In genomic region chr5:149886060-149886459, GRCh38 we compare ENCODE assay signal across 23 cellular contexts. TPM values are rescaled to one million over a fixed set of nuclear protein-coding genes. Genes with fewer than 3 reads are reported as not detected.
DNase-seq lines count a peak whose midpoint lies in the region; ATAC-seq and TF ChIP-seq lines count a peak whose summit lies in the region.
"Had no signal": no experiment of that assay in that cellular context is flagged by ENCODE, and none has a peak within 500 bp of the region (broad histone marks: within the 10 kb centered on the region; RNA-seq: fewer than 3 reads in every experiment).

No MANE protein-coding gene starts in this region.

- H2AFZ ChIP-seq in hepatocyte: no peak overlapping the region

- H3K27ac ChIP-seq in brain microvascular endothelial cell: no peak overlapping the region
- peak overlapping the region; percentile 82 for H3K27ac ChIP-seq in hepatocyte
- H3K27ac ChIP-seq: BLaER1 treated with 17β-estradiol and CSF1 and Interleukin-3, amounts not matched to agents 10 nM and 100 nM; psoas muscle; vagina had no signal

- H3K9me3 ChIP-seq in hepatocyte (ENCODE audit: low read depth): no peaks in the 10 kb centered on the region
- H3K9me3 ChIP-seq: psoas muscle, vagina had no signal

- no peaks in the 10 kb centered on the region for H3K36me3 ChIP-seq in brain microvascular endothelial cell (replicated peaks)
- no peaks in the 10 kb centered on the region for H3K36me3 ChIP-seq in hepatocyte (replicated peaks; ENCODE audit: insufficient read depth, low read depth)
- H3K36me3 ChIP-seq: BLaER1 treated with 17β-estradiol and CSF1 and Interleukin-3, amounts not matched to agents 10 nM and 100 nM; vagina had no signal

- no peak overlapping the region for H3K4me2 ChIP-seq in hepatocyte
- H3K4me2 ChIP-seq: BLaER1 treated with 17β-estradiol and CSF1 and Interleukin-3, amounts not matched to agents 10 nM and 100 nM had no signal

- H3K4me1 ChIP-seq in hepatocyte (ENCODE audit: insufficient read depth): peaks cover 28% of the 10 kb centered on the region
- H3K4me1 ChIP-seq: BLaER1 treated with 17β-estradiol and CSF1 and Interleukin-3, amounts not matched to agents 10 nM and 100 nM; psoas muscle; vagina had no signal

- no peak for TF ChIP-seq CTCF in brain microvascular endothelial cell (IDR thresholded peaks at IDR 0.05; ENCODE audit: low read depth, low read length, missing control alignments)
- TF ChIP-seq CTCF in hepatocyte (IDR thresholded peaks at IDR 0.05; ENCODE audit: poor library complexity): no peak

- H3K79me2 ChIP-seq in hepatocyte: no peaks in the 10 kb centered on the region

- peak; percentile 66 for DNase-seq in A172 (ENCODE audit: low spot score)
- DNase-seq in HT1080 (ENCODE audit: low read depth): peak; percentile 63
- peak; percentile 68 for DNase-seq in brain microvascular endothelial cell
- no peak for DNase-seq in hepatocyte (ENCODE audit: low spot score)
- no peak for DNase-seq in HuH-7 (ENCODE audit: low spot score)
- no peak for DNase-seq in NCI-H510A treated with DMSO at 0.1 percent for 48 hours (lab: John Stamatoyannopoulos, UW)
- DNase-seq in SK-N-DZ (ENCODE audit: low spot score): no peak
- DNase-seq: 8988T; activated CD4-positive, CD25-positive, alpha-beta regulatory T cell treated with anti-CD3 and anti-CD28 coated beads, Interleukin-2, amount 50 U/mL, for 72 hours; activated T-cell treated with anti-CD3 and anti-CD28 coated beads, Interleukin-2, amount 50 U/mL, for 72 hours; kidney glomerular epithelial cell; NCI-H1694 treated with DMSO at 0.1 percent for 48 hours; NCI-H69; psoas muscle; SW 1271 had no signal

- H3K9me2 ChIP-seq in hepatocyte (replicated peaks; ENCODE audit: insufficient read depth): no peaks in the 10 kb centered on the region

- no peaks in the 10 kb centered on the region for H3K27me3 ChIP-seq in brain microvascular endothelial cell (replicated peaks)
- no peaks in the 10 kb centered on the region for H3K27me3 ChIP-seq in hepatocyte
- H3K27me3 ChIP-seq: BLaER1 treated with 17β-estradiol and CSF1 and Interleukin-3, amounts not matched to agents 10 nM and 100 nM; vagina had no signal

- H4K20me1 ChIP-seq in hepatocyte (ENCODE audit: insufficient read depth, poor library complexity, severe bottlenecking): no peaks in the 10 kb centered on the region
- H4K20me1 ChIP-seq: BLaER1 treated with 17β-estradiol and CSF1 and Interleukin-3, amounts not matched to agents 10 nM and 100 nM had no signal

- 94% methylated on average over 7 of the region's 7 CpGs for WGBS in hepatocyte (ENCODE audit: low lambda C conversion rate, missing lambda C conversion rate)

- ATAC-seq in HG02973 (IDR thresholded peaks at IDR 0.05; ENCODE audit: unreplicated experiment): no peak
- ATAC-seq: activated T-cell treated with anti-CD3 and anti-CD28 coated beads, Interleukin-2, amount 50 U/mL, for 72 hours; psoas muscle; Right ventricle myocardium inferior had no signal

- in situ Hi-C loops in brain microvascular endothelial cell (cut with HindIII; ENCODE audit: low pct_ligation_motif_present, low sequenced_read_pairs): no loop called here

- H3K4me3 ChIP-seq in brain microvascular endothelial cell (ENCODE audit: low read depth, low read length) (no peak overlapping the region), hepatocyte (no peak overlapping the region)
- H3K4me3 ChIP-seq: BLaER1 treated with 17β-estradiol and CSF1 and Interleukin-3, amounts not matched to agents 10 nM and 100 nM; psoas muscle; vagina had no signal

RNA-seq across cellular contexts. Expression of gene PDE6A, which starts 58.5 kb away (rescaled TPM):
- 0.10 and 0.41 TPM in 2 replicates for total RNA-seq in A172 (2014; rRNA removed; shearing (Covaris generic))
- not detected in 2 replicates for total RNA-seq in HT1080 (2014; rRNA removed; shearing (Covaris generic))
- 0.01 TPM in 1 of 2 replicates, not detected in the other for polyA plus RNA-seq in HT1080 (2015; cell fraction: cytosol; rRNA removed)
- polyA plus RNA-seq in HT1080 (2015; cell fraction: nucleus; rRNA removed): 0.07 TPM in 1 of 2 replicates, not detected in the other
- 3.6 and 4.6 TPM in 2 replicates for total RNA-seq in hepatocyte
- 3.7 and 3.9 TPM in 2 replicates for polyA plus RNA-seq in hepatocyte
- polyA plus RNA-seq in SK-N-DZ (2014; cell fraction: cytosol; rRNA removed): not detected in 2 replicates
- polyA plus RNA-seq in SK-N-DZ (2014; cell fraction: nucleus; rRNA removed): not detected in 2 replicates
- total RNA-seq: activated CD8-positive, alpha-beta memory T cell treated with anti-CD3 and anti-CD28 coated beads for 36 hours; frontal cortex; mesenteric fat pad; neural crest cell had no signal

Comparison
In these comparisons a context has a peak if more than half of its experiments do, and no peak if none do; other contexts are left out.
1. DNase-seq: peak in A172 (single experiment), HT1080 (single experiment) and brain microvascular endothelial cell (single experiment); none in hepatocyte (single experiment), HuH-7 (single experiment), NCI-H510A treated with DMSO at 0.1 percent for 48 hours (single experiment) and SK-N-DZ (single experiment).